8 cellular contexts compared by ENCODE assay signal in the genomic region with DNA sequence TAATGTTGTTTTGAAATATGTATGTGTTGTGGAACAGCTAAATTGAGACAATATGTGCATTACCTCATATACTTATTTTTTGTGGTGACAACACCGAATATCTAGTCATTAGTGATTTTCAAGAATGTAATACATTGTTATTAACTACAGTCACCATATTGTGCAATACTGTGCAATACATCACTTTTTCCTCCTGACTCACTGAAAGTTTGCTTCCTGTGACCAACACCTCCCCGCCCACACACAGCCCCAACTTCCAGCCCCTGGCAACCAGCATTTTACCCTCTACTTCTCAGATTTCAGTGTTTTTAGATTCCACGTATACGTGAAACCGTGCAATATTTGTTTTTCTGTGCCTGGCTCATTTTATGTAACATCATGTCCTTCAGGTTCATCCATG.
DNase-seq lines count a peak whose midpoint lies in the region; TF ChIP-seq lines count a peak whose summit lies in the region.

No MANE protein-coding gene starts in this region.

- H3K4me3 ChIP-seq in foreskin fibroblast (ENCODE audit: low read depth in 1 of 2, low read length in 2 of 2) (no peak overlapping the region), coronary artery (no peak overlapping the region), testis (no peak overlapping the region)

- no peaks in the 10 kb centered on the region for H3K9me3 ChIP-seq in testis

- intact Hi-C loops in testis (cut with DNase I; ENCODE audit: low total_unique reads) = no loop called here

- no peak for TF ChIP-seq POLR2A in testis (IDR thresholded peaks at IDR 0.05)

- TF ChIP-seq CTCF in foreskin fibroblast (IDR thresholded peaks at IDR 0.05; ENCODE audit: low read depth, low read length) (no peak), coronary artery (IDR thresholded peaks at IDR 0.05) (no peak), testis (IDR thresholded peaks at IDR 0.05) (no peak)

- 85 to 93% methylated on average over 5 of the region's 5 CpGs for WGBS in testis, 2 donors

- H3K27ac ChIP-seq in coronary artery (no peak overlapping the region), testis (no peak overlapping the region)

- no peaks in the 10 kb centered on the region for H3K4me1 ChIP-seq in testis

- peak; percentile 78 for DNase-seq in activated CD4-positive, alpha-beta T cell treated with anti-CD3 and anti-CD28 coated beads for 48 hours
- DNase-seq in activated CD4-positive, alpha-beta T cell treated with anti-CD3 and anti-CD28 coated beads, Interleukin-2, amount 50 U/mL, for 1 hour = no peak
- peak; percentile 67 for DNase-seq in RPMI7951 (ENCODE audit: low read depth)
- DNase-seq in foreskin fibroblast = peak; percentile 84 to 95
- peak; percentile 29 to 34 for DNase-seq in stimulated activated CD8-positive, alpha-beta memory T cell treated with anti-CD3 and anti-CD28 coated beads, Interleukin-15, amount 100 ng/mL, for 48 hours (ENCODE audit: low read depth in 2 of 2)
- DNase-seq in coronary artery (ENCODE audit: low spot score) = no peak
- no peak for DNase-seq in NCI-H128 (lab: John Stamatoyannopoulos, UW; ENCODE audit: unreplicated experiment)
- DNase-seq in testis = no peak

- no peaks in the 10 kb centered on the region for H3K36me3 ChIP-seq in testis (ENCODE audit: low read depth, missing control alignments)

- H3K27me3 ChIP-seq in testis = no peaks in the 10 kb centered on the region

Comparison
In these comparisons a context has a peak if more than half of its experiments do, and no peak if none do; other contexts are left out.
1. DNase-seq: peak in activated CD4-positive, alpha-beta T cell treated with anti-CD3 and anti-CD28 coated beads for 48 hours (single experiment), RPMI7951 (single experiment), foreskin fibroblast (2 of 2) and stimulated activated CD8-positive, alpha-beta memory T cell treated with anti-CD3 and anti-CD28 coated beads, Interleukin-15, amount 100 ng/mL, for 48 hours (2 of 2); none in activated CD4-positive, alpha-beta T cell treated with anti-CD3 and anti-CD28 coated beads, Interleukin-2, amount 50 U/mL, for 1 hour (single experiment), coronary artery (single experiment), NCI-H128 (single experiment) and testis (single experiment).